8 cellular contexts compared by ENCODE assay signal in the genomic region with DNA sequence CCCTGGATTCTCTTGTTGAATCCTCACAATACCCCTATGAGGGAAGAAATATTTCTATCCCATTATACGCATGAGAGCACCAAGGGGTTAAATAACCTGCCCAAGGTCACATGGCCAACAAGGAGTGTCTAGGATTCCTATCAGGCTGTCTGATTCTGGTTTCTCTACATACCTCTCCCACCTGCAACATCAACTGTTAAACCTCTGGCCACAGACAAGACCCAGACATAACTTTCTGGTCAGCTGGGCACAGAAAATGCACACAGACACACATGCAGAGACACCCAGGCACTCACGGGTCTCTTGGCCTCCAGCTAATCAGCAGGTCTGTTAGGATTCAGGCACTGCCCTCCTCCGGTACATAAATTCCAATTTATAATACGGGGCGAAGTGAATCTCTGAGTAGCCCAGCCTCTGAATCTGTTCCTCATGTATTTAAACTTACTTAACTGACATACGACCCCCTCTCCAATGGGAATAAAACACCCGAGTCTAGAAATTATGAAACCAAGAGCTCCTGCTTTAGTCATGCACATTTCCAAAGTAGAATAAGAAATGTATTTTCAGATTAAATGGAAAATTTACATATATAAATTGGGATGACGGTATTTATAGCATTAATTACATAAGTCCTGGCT. TPM values are rescaled to one million over a fixed set of nuclear protein-coding genes. Genes with fewer than 3 reads are reported as not detected.
A peak's percentile ranks its signal among the peaks of the same experiment; 100 is the strongest.
DNase-seq lines count a peak whose midpoint lies in the region; ATAC-seq and TF ChIP-seq lines count a peak whose summit lies in the region.

No MANE protein-coding gene starts in this region.

- H3K4me1 ChIP-seq in SJSA1 (replicated peaks), result peaks cover 38% of the 10 kb centered on the region
- H3K4me1 ChIP-seq in esophagus muscularis mucosa, result peaks cover 49 to 72% (median 66%) of the 10 kb centered on the region in 4 donors
- H3K4me1 ChIP-seq in trophoblast cell (ENCODE audit: control insufficient read depth in 1 of 2, insufficient read depth in 2 of 2, low read length in 2 of 2), result peaks cover 49 to 55% of the 10 kb centered on the region in 2 experiments

- H3K9me3 ChIP-seq in SJSA1 (replicated peaks) (no peaks in the 10 kb centered on the region), esophagus muscularis mucosa (no peaks in the 10 kb centered on the region), trophoblast cell (ENCODE audit: insufficient read depth, low read depth, low read length) (no peaks in the 10 kb centered on the region)

- TF ChIP-seq EP300 in esophagus muscularis mucosa (IDR thresholded peaks at IDR 0.05), result no peak

- H3K4me2 ChIP-seq in trophoblast cell (ENCODE audit: low read length), result peak overlapping the region; percentile 93

- peak; percentile 23 for DNase-seq in EH (ENCODE audit: low read depth)
- DNase-seq in SJSA1 (ENCODE audit: low read depth in 1 of 2, low spot score in 2 of 2), result no peak
- DNase-seq in esophagus muscularis mucosa (ENCODE audit: extremely low spot score), result no peak
- DNase-seq in trophoblast cell, result peak; percentile 90 to 91
- no peak for DNase-seq in RKO (ENCODE audit: low spot score)
- no peak for DNase-seq in COLO829 (ENCODE audit: low spot score)
- no peak for DNase-seq in middle frontal gyrus (ENCODE audit: extremely low spot score, low spot score)

- H3K27ac ChIP-seq in SJSA1, result no peak overlapping the region
- H3K27ac ChIP-seq in esophagus muscularis mucosa (replicated peaks in 1 of 4), result peak overlapping the region; percentile 79 to 88 (median 84)
- H3K27ac ChIP-seq in trophoblast cell (ENCODE audit: low read depth, low read length), result peak overlapping the region; percentile 97

- H3K79me1 ChIP-seq in trophoblast cell (ENCODE audit: low read length), result peaks cover 68% of the 10 kb centered on the region

- H4K12ac ChIP-seq in trophoblast cell (ENCODE audit: low read depth, low read length), result no peak overlapping the region

- H2AK5ac ChIP-seq in trophoblast cell (ENCODE audit: low read length), result no peak overlapping the region

- H2BK12ac ChIP-seq in trophoblast cell (ENCODE audit: low read length), result no peak overlapping the region

- H3K18ac ChIP-seq in trophoblast cell (ENCODE audit: low read length), result no peak overlapping the region

- H3K14ac ChIP-seq in trophoblast cell (ENCODE audit: low read length), result peak overlapping the region; percentile 96

- intact Hi-C loops in esophagus muscularis mucosa (cut with DNase I), result loop anchor here (5.0 kb wide), 2 partner anchors 38 to 47 kb away; a partner anchor contains a TSS

- H3K4me3 ChIP-seq in SJSA1 (peak overlapping the region; percentile 82), esophagus muscularis mucosa (peak overlapping the region; percentile 87 to 95 (median 90)), trophoblast cell (ENCODE audit: low read depth, low read length) (no peak overlapping the region)

- no peak overlapping the region for H3K23ac ChIP-seq in trophoblast cell (ENCODE audit: low read length)

- no peak overlapping the region for H3K9ac ChIP-seq in trophoblast cell (ENCODE audit: low read length)

- peak overlapping the region; percentile 99 for H4K91ac ChIP-seq in trophoblast cell (ENCODE audit: low read depth, low read length)

- no peak for ATAC-seq in HG02642 (IDR thresholded peaks at IDR 0.05; ENCODE audit: poor library complexity, unreplicated experiment)

- no peak overlapping the region for H2AFZ ChIP-seq in trophoblast cell (ENCODE audit: insufficient read depth, low read length, poor library complexity)

- H4K8ac ChIP-seq in trophoblast cell (ENCODE audit: low read depth, low read length), result peak overlapping the region; percentile 85

- H3K27me3 ChIP-seq in SJSA1 (replicated peaks) (no peaks in the 10 kb centered on the region), esophagus muscularis mucosa (no peaks in the 10 kb centered on the region), trophoblast cell (ENCODE audit: insufficient read depth, low read length) (no peaks in the 10 kb centered on the region)

- TF ChIP-seq POLR2A in esophagus muscularis mucosa (IDR thresholded peaks at IDR 0.05; ENCODE audit: low read depth), result no peak

- peak overlapping the region; percentile 97 for H2BK5ac ChIP-seq in trophoblast cell (ENCODE audit: low read depth, low read length, poor library complexity)

- 34% methylated on average over 8 of the region's 8 CpGs for WGBS in esophagus muscularis mucosa
- no CpG with 5 or more reads among the region's 8 CpGs for WGBS in trophoblast cell (ENCODE audit: extremely low coverage, insufficient coverage, insufficient read length)

- TF ChIP-seq CTCF in esophagus muscularis mucosa (IDR thresholded peaks at IDR 0.05), result no peak

- H3K36me3 ChIP-seq in SJSA1 (peaks cover 18% of the 10 kb centered on the region), esophagus muscularis mucosa (no peaks in the 10 kb centered on the region), trophoblast cell (ENCODE audit: control insufficient read depth in 1 of 2, insufficient read depth in 2 of 2, low read length in 2 of 2) (peaks cover 14 to 18% of the 10 kb centered on the region in 2 experiments)

- H2BK120ac ChIP-seq in trophoblast cell (ENCODE audit: insufficient read depth, low read length, poor library complexity), result peak overlapping the region; percentile 56

- H3K4ac ChIP-seq in trophoblast cell (ENCODE audit: low read depth, low read length), result peak overlapping the region; percentile 99

- peaks cover 65% of the 10 kb centered on the region for H3K79me2 ChIP-seq in trophoblast cell (ENCODE audit: control insufficient read depth, insufficient read depth, low read length, poor library complexity)

RNA-seq across cellular contexts. Expression of a gene that starts 1.5 kb away (rescaled TPM):
- 77.3 and 97.4 TPM in 2 replicates for total RNA-seq in SJSA1 (2014; rRNA removed; shearing (Covaris generic))
- 10 to 100 TPM; 26.7 to 42.8 (median 36.9) TPM for total RNA-seq in esophagus muscularis mucosa
- 198 and 213 TPM in 2 replicates for polyA plus RNA-seq in trophoblast cell (2013)

RNA-seq across cellular contexts. Expression of a gene that starts 28.3 kb away (rescaled TPM):
- not detected in 2 replicates for total RNA-seq in SJSA1 (2014; rRNA removed; shearing (Covaris generic))
- total RNA-seq in esophagus muscularis mucosa, result under 1 TPM in 1 of 4 donors, not detected in 3; 0.39 TPM
- 4.6 and 5.5 TPM in 2 replicates for polyA plus RNA-seq in trophoblast cell (2013)

RNA-seq across cellular contexts. Expression of a gene that starts 37.5 kb away (rescaled TPM):
- not detected in 2 replicates for total RNA-seq in SJSA1 (2014; rRNA removed; shearing (Covaris generic))
- under 1 TPM; 0.06 to 0.83 (median 0.15) TPM for total RNA-seq in esophagus muscularis mucosa
- polyA plus RNA-seq in trophoblast cell (2013), result 23.8 and 25.2 TPM in 2 replicates

RNA-seq across cellular contexts. Expression of a gene that starts 38.2 kb away (rescaled TPM):
- 11.4 and 12.1 TPM in 2 replicates for total RNA-seq in SJSA1 (2014; rRNA removed; shearing (Covaris generic))
- total RNA-seq in esophagus muscularis mucosa, result 1 to 10 TPM; 5.5 to 9.6 (median 8.3) TPM
- 10.0 and 10.4 TPM in 2 replicates for polyA plus RNA-seq in trophoblast cell (2013)

RNA-seq across cellular contexts. Expression of a gene that starts 54.9 kb away (rescaled TPM):
- 24.1 and 31.2 TPM in 2 replicates for total RNA-seq in SJSA1 (2014; rRNA removed; shearing (Covaris generic))
- total RNA-seq in esophagus muscularis mucosa, result 10 to 100 TPM in 3 of 4 donors, 1 to 10 TPM in 1; 4.5 to 21.2 (median 13.1) TPM
- polyA plus RNA-seq in trophoblast cell (2013), result 5.8 and 6.2 TPM in 2 replicates

Comparison
In these comparisons a context has a peak if more than half of its experiments do, and no peak if none do; other contexts are left out.
1. DNase-seq: peak in EH (single experiment) and trophoblast cell (2 of 2); none in SJSA1 (0 of 2), esophagus muscularis mucosa (single experiment), RKO (single experiment), COLO829 (single experiment) and middle frontal gyrus (single experiment).